Comparison of ENCODE assay signal across 16 cellular contexts in the genomic region with DNA sequence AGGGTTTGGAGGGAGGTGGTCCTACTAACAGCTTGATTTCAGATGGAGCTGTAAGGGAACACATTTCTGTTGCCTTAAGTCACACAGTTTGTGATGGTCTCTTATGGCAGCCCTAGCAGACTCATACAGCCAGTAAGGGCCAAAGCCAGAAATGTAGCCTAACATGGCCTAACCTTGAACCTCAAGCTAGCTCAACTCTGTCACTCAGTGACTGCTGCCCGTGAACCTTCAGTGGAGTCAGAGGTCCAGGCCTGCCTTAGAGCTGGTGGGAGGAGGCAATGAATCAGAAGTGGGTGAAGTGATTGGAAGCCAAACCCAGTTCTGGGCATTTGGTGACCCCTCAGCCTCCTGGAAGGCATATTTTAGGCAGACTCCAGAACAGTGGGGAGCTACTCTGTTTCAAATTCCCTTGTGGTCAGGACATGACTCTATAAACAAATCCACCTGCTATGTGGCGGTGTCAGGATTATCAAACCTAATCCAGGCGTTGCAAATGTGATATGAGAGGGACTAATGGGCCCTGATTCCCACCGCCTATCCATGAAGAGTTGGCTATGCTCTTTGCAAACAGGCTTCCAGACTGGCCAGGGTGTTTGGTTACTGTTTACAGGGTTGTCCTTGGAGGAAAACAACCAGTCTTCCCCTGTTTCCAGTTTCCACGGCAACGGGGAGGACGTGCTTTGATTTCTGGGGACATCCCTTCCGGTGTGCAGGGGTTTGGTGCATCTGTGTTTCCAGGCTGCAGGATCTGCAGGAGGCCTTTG.
DNase-seq lines count a peak whose midpoint lies in the region; ATAC-seq and TF ChIP-seq lines count a peak whose summit lies in the region.
"Had no signal": no experiment of that assay in that cellular context is flagged by ENCODE, and none has a peak within 500 bp of the region (broad histone marks: within the 10 kb centered on the region; RNA-seq: fewer than 3 reads in every experiment).

No MANE protein-coding gene starts in this region.

- no peak for TF ChIP-seq CTCF in brain (conservative IDR thresholded peaks at IDR 0.05)
- TF ChIP-seq CTCF in left ventricle myocardium inferior (IDR thresholded peaks at IDR 0.05; ENCODE audit: borderline replicate concordance): no peak
- no peak for TF ChIP-seq CTCF in CD4-positive, alpha-beta T cell (IDR thresholded peaks at IDR 0.05)
- no peak for TF ChIP-seq CTCF in heart left ventricle (IDR thresholded peaks at IDR 0.05)

- no peaks in the 10 kb centered on the region for H3K27me3 Mint-ChIP-seq in brain
- H3K27me3 Mint-ChIP-seq in CD4-positive, alpha-beta T cell: peaks cover 32% of the 10 kb centered on the region

- H3K27me3 ChIP-seq in left ventricle myocardium inferior (ENCODE audit: low read depth): peaks cover 19% of the 10 kb centered on the region
- H3K27me3 ChIP-seq in CD4-positive, alpha-beta T cell (ENCODE audit: control insufficient read depth, insufficient read depth, low read length): no peaks in the 10 kb centered on the region
- no peaks in the 10 kb centered on the region for H3K27me3 ChIP-seq in heart left ventricle

- no peaks in the 10 kb centered on the region for H3K36me3 ChIP-seq in left ventricle myocardium inferior
- no peaks in the 10 kb centered on the region for H3K36me3 ChIP-seq in heart left ventricle

- CTCF ChIA-PET in CD4-positive, alpha-beta T cell (lab: Charles Lee): no interaction called here

- peak overlapping the region in 3 of 5 experiments; percentile 68 to 84 (median 76) for H3K27ac Mint-ChIP-seq in brain
- H3K27ac Mint-ChIP-seq in CD4-positive, alpha-beta T cell: no peak overlapping the region
- H3K27ac Mint-ChIP-seq: natural killer cell; stimulated activated naive CD8-positive, alpha-beta T cell treated with anti-CD3 and anti-CD28 coated beads, Interleukin-15, Interleukin-2, amounts not matched to agents 100 ng/mL and 50 ng/mL, for 24 hours had no signal

- no peaks in the 10 kb centered on the region for H3K4me1 ChIP-seq in left ventricle myocardium inferior
- H3K4me1 ChIP-seq in heart left ventricle: no peaks in the 10 kb centered on the region

- H3K4me3 Mint-ChIP-seq in brain: peak overlapping the region in 3 of 5 experiments; percentile 5 to 23 (median 18)
- no peak overlapping the region for H3K4me3 Mint-ChIP-seq in CD4-positive, alpha-beta T cell
- H3K4me3 Mint-ChIP-seq: natural killer cell; stimulated activated naive CD8-positive, alpha-beta T cell treated with anti-CD3 and anti-CD28 coated beads, Interleukin-15, Interleukin-2, amounts not matched to agents 100 ng/mL and 50 ng/mL, for 24 hours had no signal

- no peak overlapping the region for H3K4me3 ChIP-seq in left ventricle myocardium inferior
- no peak overlapping the region for H3K4me3 ChIP-seq in heart left ventricle

- peaks cover 24% of the 10 kb centered on the region for H3K4me1 Mint-ChIP-seq in brain
- no peaks in the 10 kb centered on the region for H3K4me1 Mint-ChIP-seq in CD4-positive, alpha-beta T cell (ENCODE audit: low read depth)

- TF ChIP-seq POLR2A in heart left ventricle (IDR thresholded peaks at IDR 0.05): no peak

- WGBS in heart left ventricle, 4 donors: 58 to 71% (median 61%) methylated on average over 8 of the region's 8 CpGs

- intact Hi-C loops in left ventricle myocardium inferior (cut with micrococcal nuclease) (no loop called here), heart left ventricle (cut with DNase I) (no loop called here)
- intact Hi-C loops in CD4-positive, alpha-beta T cell (cut with DNase I, micrococcal nuclease): no loop called here

- H3K27ac ChIP-seq in left ventricle myocardium inferior (replicated peaks) (no peak overlapping the region), heart left ventricle (no peak overlapping the region)
- H3K27ac ChIP-seq in CD4-positive, alpha-beta T cell (ENCODE audit: low read depth, low read length): no peak overlapping the region
- H3K27ac ChIP-seq: C4-2B, KMS-11 had no signal

- ATAC-seq in CD4-positive, alpha-beta T cell (ENCODE audit: poor library complexity): no peak
- no peak for ATAC-seq in GM21423 (IDR thresholded peaks at IDR 0.05; ENCODE audit: unreplicated experiment)
- no peak for ATAC-seq in heart left ventricle
- ATAC-seq: natural killer cell had no signal

- H3K36me3 Mint-ChIP-seq in brain: no peaks in the 10 kb centered on the region
- H3K36me3 Mint-ChIP-seq in CD4-positive, alpha-beta T cell (ENCODE audit: low read depth): no peaks in the 10 kb centered on the region

- H3K9me3 Mint-ChIP-seq in brain: peaks cover 7 to 30% (median 12%) of the 10 kb centered on the region in 5 experiments
- H3K9me3 Mint-ChIP-seq in CD4-positive, alpha-beta T cell: peaks cover 1% of the 10 kb centered on the region

- peak; percentile 71 for DNase-seq in NCI-H748 (lab: John Stamatoyannopoulos, UW; ENCODE audit: unreplicated experiment)
- no peak for DNase-seq in NCI-H748 treated with DMSO at 0.1 percent for 48 hours (lab: John Stamatoyannopoulos, UW)
- peak; percentile 89 for DNase-seq in myocyte (ENCODE audit: low read depth)
- no peak for DNase-seq in left ventricle myocardium inferior
- no peak for DNase-seq in CD4-positive, alpha-beta T cell
- DNase-seq in heart left ventricle: no peak
- DNase-seq: activated CD4-positive, CD25-positive, alpha-beta regulatory T cell treated with anti-CD3 and anti-CD28 coated beads, Interleukin-2, amount 50 U/mL, for 72 hours; natural killer cell; NCI-H1105 treated with DMSO at 0.1 percent for 48 hours; NCI-H2227 treated with DMSO at 0.1 percent for 48 hours; Right ventricle myocardium superior had no signal

- POLR2A ChIA-PET in CD4-positive, alpha-beta T cell (lab: Charles Lee): no interaction called here

- H3K9me3 ChIP-seq in left ventricle myocardium inferior (replicated peaks) (peaks cover 11% of the 10 kb centered on the region), heart left ventricle (peaks cover 0 to 9% (median 0%) of the 10 kb centered on the region in 12 donors)
- peaks cover 9% of the 10 kb centered on the region for H3K9me3 ChIP-seq in CD4-positive, alpha-beta T cell (ENCODE audit: control insufficient read depth, low read length)

Comparison
In these comparisons a context has a peak if more than half of its experiments do, and no peak if none do; other contexts are left out.
1. DNase-seq: peak in NCI-H748 (single experiment) and myocyte (single experiment); none in NCI-H748 treated with DMSO at 0.1 percent for 48 hours (single experiment), left ventricle myocardium inferior (single experiment), CD4-positive, alpha-beta T cell (0 of 10) and heart left ventricle (0 of 5).